Comparison of ENCODE assay signal across 20 cellular contexts in genomic region chr6:147149826-147150225, GRCh38.
"Had no signal": no experiment of that assay in that cellular context is flagged by ENCODE, and none has a peak within 500 bp of the region (broad histone marks: within the 10 kb centered on the region; RNA-seq: fewer than 3 reads in every experiment).

No MANE protein-coding gene starts in this region.

- H3K4me3 ChIP-seq: left lung, lower lobe of right lung, right atrium auricular region, skin epidermis, spleen, suprapubic skin, thoracic aorta, tibial artery, uterus had no signal

- DNase-seq: left colon; left lung; lower lobe of right lung; mammary epithelial cell; mesenchymal stem cell; naive thymus-derived CD8-positive, alpha-beta T cell; nucleus accumbens; spleen; stimulated activated CD4-positive, alpha-beta T cell treated with anti-CD3 and anti-CD28 coated beads, Interleukin-4, amount 100 ng/mL, for 24 hours; stimulated activated naive CD4-positive, alpha-beta T cell; tibial artery; uterus had no signal

- H3K4me1 ChIP-seq: left lung, lower lobe of right lung, right atrium auricular region, spleen, suprapubic skin, tibial artery, uterus had no signal

- H3K9ac ChIP-seq: parathyroid adenoma had no signal

- H3K9me3 ChIP-seq: left lung, lower lobe of right lung, right atrium auricular region, spleen, suprapubic skin, thoracic aorta, tibial artery, uterus had no signal

- FAIRE-seq: keratinocyte had no signal

- H3K27ac ChIP-seq: left lung, lower lobe of right lung, parathyroid adenoma, right atrium auricular region, skin epidermis, spleen, suprapubic skin, thoracic aorta, tibial artery, uterus had no signal

- ATAC-seq: left lung; lower lobe of right lung; naive thymus-derived CD8-positive, alpha-beta T cell; sciatic nerve; stimulated activated effector memory CD8-positive, alpha-beta T cell treated with anti-CD3 and anti-CD28 coated beads, Interleukin-12 subunit alpha, Interleukin-12 subunit beta, amount 100 ng/mL, for 72 hours had no signal

- H3K36me3 ChIP-seq: left lung, lower lobe of right lung, right atrium auricular region, spleen, suprapubic skin, thoracic aorta, tibial artery, uterus had no signal

- H3K27me3 ChIP-seq: left lung, right atrium auricular region, spleen, suprapubic skin, tibial artery, uterus had no signal
